Comparison of ENCODE assay signal across 6 cellular contexts in genomic region chr5:40137223-40137622, GRCh38.
"Had no signal": no experiment of that assay in that cellular context is flagged by ENCODE, and none has a peak within 500 bp of the region (broad histone marks: within the 10 kb centered on the region; RNA-seq: fewer than 3 reads in every experiment).

No MANE protein-coding gene starts in this region.

- H3K27ac ChIP-seq: HL-60, KMS-11 had no signal

- H3K4me2 ChIP-seq: KMS-11 had no signal

- H3K9ac ChIP-seq: KMS-11 had no signal

- DNase-seq: IMR-90, KBM-7, KG1 had no signal

- FAIRE-seq: HTR-8/SVneo had no signal
